Comparison of ENCODE assay signal across 29 cellular contexts in the genomic region with DNA sequence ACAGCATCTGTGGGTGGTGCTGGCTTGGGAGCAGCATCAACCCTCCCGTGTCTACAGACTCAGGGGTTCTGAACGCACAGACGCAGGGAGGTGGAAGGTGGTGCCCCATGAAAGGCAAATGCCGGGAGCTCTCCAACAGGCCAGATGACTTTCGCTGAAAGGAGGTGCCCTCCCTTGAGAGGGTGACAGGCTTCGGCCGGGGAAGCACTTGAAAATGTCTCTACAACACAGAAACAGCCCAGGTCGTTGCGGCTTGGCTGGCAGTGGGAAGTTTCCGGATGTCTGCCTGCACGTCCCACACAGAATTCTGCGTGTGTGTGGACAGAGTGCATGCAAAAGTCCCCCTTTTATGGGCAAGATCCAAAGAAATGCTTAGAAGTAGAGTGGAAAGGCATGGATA.
"Had no signal": no experiment of that assay in that cellular context is flagged by ENCODE, and none has a peak within 500 bp of the region (broad histone marks: within the 10 kb centered on the region; RNA-seq: fewer than 3 reads in every experiment).

No MANE protein-coding gene starts in this region.

- H3K27ac Mint-ChIP-seq: effector memory CD8-positive, alpha-beta T cell; naive thymus-derived CD4-positive, alpha-beta T cell; nephron; stimulated activated effector memory CD8-positive, alpha-beta T cell treated with anti-CD3 and anti-CD28 coated beads, Interleukin-12 subunit alpha, Interleukin-12 subunit beta, amount 100 ng/mL, for 72 hours had no signal

- H3K9me3 ChIP-seq: colonic mucosa, esophagus squamous epithelium, heart right ventricle, ovary, stomach, thyroid gland had no signal

- FAIRE-seq: endometrium had no signal

- H3K27ac ChIP-seq: colonic mucosa, esophagus squamous epithelium, heart right ventricle, ovary, stomach, thyroid gland had no signal

- H3K4me1 ChIP-seq: colonic mucosa, esophagus squamous epithelium, heart right ventricle, stomach, thyroid gland had no signal

- H3K36me3 ChIP-seq: colonic mucosa, esophagus squamous epithelium, heart right ventricle, ovary, stomach, thyroid gland had no signal

- H3K4me2 ChIP-seq: smooth muscle cell had no signal

- DNase-seq: colonic mucosa; dermis blood vessel endothelial cell; effector memory CD8-positive, alpha-beta T cell; erythroblast; esophagus squamous epithelium; foreskin melanocyte; glutamatergic neuron; heart right ventricle; hippocampal formation; islet precursor cell; kidney glomerular epithelial cell; mesenchymal stem cell; midbrain; naive thymus-derived CD4-positive, alpha-beta T cell; nucleus accumbens; ovary; retina; stimulated activated CD4-positive, alpha-beta T cell treated with anti-CD3 and anti-CD28 coated beads, Interleukin-2, amount 100 ng/mL, for 24 hours; stimulated activated CD4-positive, alpha-beta T cell treated with anti-CD3 and anti-CD28 coated beads, Interleukin-4, amount 100 ng/mL, for 24 hours; stimulated activated naive CD4-positive, alpha-beta T cell treated with Interleukin-2 at 50 U/mL for 16 hours; stomach; thyroid gland; trophoblast cell had no signal

- H3K4me3 Mint-ChIP-seq: central memory CD8-positive, alpha-beta T cell; effector memory CD8-positive, alpha-beta T cell; naive thymus-derived CD4-positive, alpha-beta T cell; nephron; stimulated activated effector memory CD8-positive, alpha-beta T cell treated with anti-CD3 and anti-CD28 coated beads, Interleukin-12 subunit alpha, Interleukin-12 subunit beta, amount 100 ng/mL, for 72 hours had no signal

- ATAC-seq: effector memory CD8-positive, alpha-beta T cell; naive thymus-derived CD4-positive, alpha-beta T cell; sciatic nerve; stimulated activated effector memory CD8-positive, alpha-beta T cell treated with anti-CD3 and anti-CD28 coated beads, Interleukin-12 subunit alpha, Interleukin-12 subunit beta, amount 100 ng/mL, for 72 hours had no signal

- H3K4me3 ChIP-seq: colonic mucosa, esophagus squamous epithelium, heart right ventricle, ovary, smooth muscle cell, stomach, thyroid gland had no signal

- H3K4me1 Mint-ChIP-seq: central memory CD8-positive, alpha-beta T cell; naive thymus-derived CD4-positive, alpha-beta T cell; nephron; stimulated activated effector memory CD8-positive, alpha-beta T cell treated with anti-CD3 and anti-CD28 coated beads, Interleukin-12 subunit alpha, Interleukin-12 subunit beta, amount 100 ng/mL, for 72 hours had no signal

- H3K36me3 Mint-ChIP-seq: stimulated activated effector memory CD8-positive, alpha-beta T cell treated with anti-CD3 and anti-CD28 coated beads, Interleukin-12 subunit alpha, Interleukin-12 subunit beta, amount 100 ng/mL, for 72 hours had no signal

- H3K9me3 Mint-ChIP-seq: central memory CD8-positive, alpha-beta T cell; effector memory CD8-positive, alpha-beta T cell; nephron; stimulated activated effector memory CD8-positive, alpha-beta T cell treated with anti-CD3 and anti-CD28 coated beads, Interleukin-12 subunit alpha, Interleukin-12 subunit beta, amount 100 ng/mL, for 72 hours had no signal

- H3K27me3 ChIP-seq: colonic mucosa, esophagus squamous epithelium, ovary, stomach, thyroid gland had no signal
